ENCODE assay signal across 24 cellular contexts in genomic region chr16:11472851-11473250, GRCh38.
"Had no signal": no experiment of that assay in that cellular context is flagged by ENCODE, and none has a peak within 500 bp of the region (broad histone marks: within the 10 kb centered on the region; RNA-seq: fewer than 3 reads in every experiment).

No MANE protein-coding gene starts in this region.

- H3K4me3 ChIP-seq: pancreas, psoas muscle, right lobe of liver, sigmoid colon, suprapubic skin, testis, tibial artery, transverse colon, vagina had no signal

- H3K36me3 ChIP-seq: pancreas, right lobe of liver, sigmoid colon, suprapubic skin, tibial artery, transverse colon, vagina had no signal

- FAIRE-seq: small intestine, urothelium cell line had no signal

- H3K4me1 ChIP-seq: psoas muscle, right lobe of liver, sigmoid colon, suprapubic skin, testis, tibial artery, transverse colon, vagina had no signal

- H3K9me3 ChIP-seq: neutrophil, pancreas, psoas muscle, right lobe of liver, sigmoid colon, suprapubic skin, testis, tibial artery, transverse colon, vagina had no signal

- H3K27ac ChIP-seq: neutrophil, pancreas, psoas muscle, right lobe of liver, sigmoid colon, suprapubic skin, testis, tibial artery, transverse colon, vagina had no signal

- DNase-seq: naive thymus-derived CD8-positive, alpha-beta T cell; nephron progenitor cell; nucleus accumbens; pancreas; psoas muscle; sigmoid colon; small intestine; stimulated activated CD4-positive, alpha-beta T cell treated with anti-CD3 and anti-CD28 coated beads, Interleukin-15, amount 100 ng/mL, for 24 hours; stimulated activated CD4-positive, alpha-beta T cell treated with anti-CD3 and anti-CD28 coated beads, Interleukin-2, amount 100 ng/mL, for 24 hours; stimulated activated CD4-positive, alpha-beta T cell treated with anti-CD3 and anti-CD28 coated beads, Interleukin-2, amount 100 ng/mL, for 48 hours; stimulated activated CD4-positive, alpha-beta T cell treated with anti-CD3 and anti-CD28 coated beads, Interleukin-4, amount 100 ng/mL, for 24 hours; stimulated activated CD8-positive, alpha-beta memory T cell treated with anti-CD3 and anti-CD28 coated beads, Interleukin-4, amount 100 ng/mL, for 48 hours; stimulated activated naive CD4-positive, alpha-beta T cell; stimulated activated naive CD8-positive, alpha-beta T cell treated with anti-CD3 and anti-CD28 coated beads, Interleukin-15, amount 100 ng/mL, for 72 hours; stimulated activated naive CD8-positive, alpha-beta T cell treated with anti-CD3 and anti-CD28 coated beads, Interleukin-15, Interleukin-2, amounts not matched to agents 100 U/mL and 50 U/mL, for 24 hours; substantia nigra; testis; transverse colon had no signal
